ENCODE assay signal across 8 cellular contexts in the genomic region with DNA sequence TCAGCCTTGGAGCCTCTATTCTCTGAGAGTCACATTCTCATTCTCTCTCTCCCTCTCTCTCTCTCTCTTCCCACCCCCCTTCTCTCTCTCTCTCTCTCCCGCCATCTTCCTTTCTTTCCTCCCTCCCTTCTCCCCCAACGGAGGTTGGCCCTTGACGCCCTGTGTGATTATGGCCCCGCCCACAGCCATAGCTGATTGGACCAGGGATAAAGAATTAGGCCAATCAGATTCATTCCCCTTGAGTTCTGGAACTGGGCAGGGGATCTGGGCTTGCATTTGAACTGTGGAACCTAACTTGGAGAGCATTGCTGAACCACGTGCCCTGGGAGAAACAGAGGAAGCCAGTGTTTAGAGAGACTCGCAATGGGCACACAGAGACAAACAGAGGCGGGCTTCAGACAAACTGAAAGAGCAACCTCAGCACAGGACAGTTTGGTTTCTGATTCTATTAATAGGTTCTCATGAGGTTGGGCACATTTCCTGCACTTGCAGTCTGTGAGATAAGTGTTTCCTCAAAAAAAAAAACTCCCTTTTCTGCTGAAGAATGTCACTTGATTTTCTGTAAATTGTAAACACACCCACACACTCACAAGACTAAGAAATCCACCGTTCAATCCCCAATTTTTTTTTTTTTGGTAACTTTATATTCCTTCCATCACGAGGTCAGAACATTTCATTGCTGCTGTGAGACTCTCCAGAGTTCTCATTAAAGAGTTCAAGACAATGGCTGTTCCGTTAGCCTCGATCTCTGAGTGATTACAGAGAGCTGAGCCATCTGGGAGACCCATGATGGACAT. TPM values are rescaled to one million over a fixed set of nuclear protein-coding genes. Genes with fewer than 3 reads are reported as not detected.
DNase-seq lines count a peak whose midpoint lies in the region; ATAC-seq and TF ChIP-seq lines count a peak whose summit lies in the region.

No MANE protein-coding gene starts in this region.

- H3K4me2 ChIP-seq in Loucy (ENCODE audit: low read depth, low read length, poor library complexity, severe bottlenecking): peak overlapping the region; percentile 83

- peak; percentile 58 for ATAC-seq in GM21737 (IDR thresholded peaks at IDR 0.05; ENCODE audit: unreplicated experiment)

- H3K9me3 ChIP-seq in Loucy (ENCODE audit: insufficient read depth, low read depth, low read length) (no peaks in the 10 kb centered on the region), mononuclear cell (ENCODE audit: low read depth, low read length) (no peaks in the 10 kb centered on the region)

- H3K27me3 ChIP-seq in GM06990 (replicated peaks; ENCODE audit: control insufficient read depth, insufficient read depth, low read length) (no peaks in the 10 kb centered on the region), Loucy (ENCODE audit: insufficient read depth, low read length, poor library complexity, severe bottlenecking) (no peaks in the 10 kb centered on the region), mononuclear cell (ENCODE audit: insufficient read depth, low read length) (no peaks in the 10 kb centered on the region)

- peaks cover 14% of the 10 kb centered on the region; the same call in 1 of the 2 replicates for H3F3A ChIP-seq in Loucy (ENCODE audit: low read depth)

- H3K4me3 ChIP-seq in GM06990 (replicated peaks; ENCODE audit: low read depth, low read length): peak overlapping the region; percentile 37; the same call in 1 of the 2 replicates
- peak overlapping the region; percentile 62 for H3K4me3 ChIP-seq in Loucy (ENCODE audit: low read length, poor library complexity, severe bottlenecking)
- H3K4me3 ChIP-seq in mononuclear cell (ENCODE audit: low read length): peak overlapping the region; percentile 17

- H2AFZ ChIP-seq in Loucy (ENCODE audit: low read length): peak overlapping the region; percentile 47; the same call in 1 of the 2 replicates

- H3K4me1 ChIP-seq in Loucy (ENCODE audit: insufficient read depth, low read length, poor library complexity, severe bottlenecking): peaks cover 64% of the 10 kb centered on the region
- H3K4me1 ChIP-seq in mononuclear cell (ENCODE audit: insufficient read depth, low read length): peaks cover 73% of the 10 kb centered on the region

- no peaks in the 10 kb centered on the region for H3K9me2 ChIP-seq in Loucy (replicated peaks; ENCODE audit: low read depth, low read length)

- H4K20me1 ChIP-seq in Loucy (ENCODE audit: insufficient read depth, low read length, poor library complexity, severe bottlenecking): no peaks in the 10 kb centered on the region

- TF ChIP-seq CTCF in GM06990 (IDR thresholded peaks at IDR 0.05; ENCODE audit: insufficient read depth, low read length, poor library complexity, severe bottlenecking) (no peak), Loucy (conservative IDR thresholded peaks at IDR 0.05; ENCODE audit: low read length) (no peak)

- no peaks in the 10 kb centered on the region for H3K79me2 ChIP-seq in Loucy (ENCODE audit: insufficient read depth, low read length)

- no peaks in the 10 kb centered on the region for H3K36me3 ChIP-seq in GM06990 (ENCODE audit: control insufficient read depth, insufficient read depth, low read length)
- H3K36me3 ChIP-seq in Loucy (ENCODE audit: insufficient read depth, low read length): no peaks in the 10 kb centered on the region

- DNase-seq in GM06990 (ENCODE audit: extremely low read depth, insufficient read length) (peak; percentile 85), dermis microvascular lymphatic vessel endothelial cell (ENCODE audit: low read depth in 2 of 2) (peak; percentile 69 to 86), HuH-7 (ENCODE audit: low spot score) (no peak)
- DNase-seq in activated CD4-positive, alpha-beta T cell treated with anti-CD3 and anti-CD28 coated beads, Interleukin-2, amount 50 U/mL, for 1 hour: peak; percentile 76
- peak; percentile 55 to 83 for DNase-seq in stimulated activated CD8-positive, alpha-beta memory T cell treated with anti-CD3 and anti-CD28 coated beads, Interleukin-7, amount 100 ng/mL, for 48 hours (ENCODE audit: extremely low read depth in 1 of 2, low read depth in 1 of 2)

- H3K9ac ChIP-seq in Loucy (ENCODE audit: low read depth, low read length, poor library complexity, severe bottlenecking): peak overlapping the region; percentile 68

RNA-seq across cellular contexts. Expression of a gene that starts 3.6 kb away (rescaled TPM):
- total RNA-seq in dermis microvascular lymphatic vessel endothelial cell (3.9 and 6.4 TPM in 2 replicates), mononuclear cell (9.3 TPM)
